Comparison of ENCODE assay signal across 9 cellular contexts in genomic region chrX:72123471-72124185, GRCh38. TPM values are rescaled to one million over a fixed set of nuclear protein-coding genes. Genes with fewer than 3 reads are reported as not detected.
DNase-seq lines count a peak whose midpoint lies in the region; ATAC-seq and TF ChIP-seq lines count a peak whose summit lies in the region.
"Had no signal": no experiment of that assay in that cellular context is flagged by ENCODE, and none has a peak within 500 bp of the region (broad histone marks: within the 10 kb centered on the region; RNA-seq: fewer than 3 reads in every experiment).

No MANE protein-coding gene starts in this region.

- H3K9me3 ChIP-seq in stomach smooth muscle (ENCODE audit: control insufficient read depth in 2 of 2, low read length in 2 of 2), result no peaks in the 10 kb centered on the region

- ATAC-seq in HG03159 (IDR thresholded peaks at IDR 0.05; ENCODE audit: unreplicated experiment) (no peak), HG03196 (IDR thresholded peaks at IDR 0.05; ENCODE audit: unreplicated experiment) (no peak)
- no peak for ATAC-seq in activated T-cell treated with anti-CD3 and anti-CD28 coated beads, Interleukin-2, amount 50 U/mL, for 4 hours

- peak; percentile 59 to 68 for DNase-seq in HL-60 (ENCODE audit: low read depth in 1 of 2, low spot score in 1 of 2)
- DNase-seq in astrocyte of the spinal cord (ENCODE audit: low read depth, low spot score), result peak; percentile 81
- peak in 2 of 3 donors; percentile 22 to 24 for DNase-seq in immature natural killer cell
- DNase-seq in activated CD8-positive, alpha-beta memory T cell treated with anti-CD3 and anti-CD28 coated beads, Interleukin-2, amount 50 U/mL, for 4 hours, result no peak
- no peak for DNase-seq in activated T-cell treated with anti-CD3 and anti-CD28 coated beads, Interleukin-2, amount 50 U/mL, for 4 hours
- DNase-seq: effector CD8-positive, alpha-beta T cell had no signal

- no peaks in the 10 kb centered on the region for H3K27me3 ChIP-seq in HL-60 (ENCODE audit: insufficient read depth, poor library complexity, severe bottlenecking)
- peaks cover 0 to 20% of the 10 kb centered on the region in 2 donors for H3K27me3 ChIP-seq in stomach smooth muscle (ENCODE audit: control insufficient read depth in 1 of 2, insufficient read depth in 2 of 2, low read length in 2 of 2)

- no peaks in the 10 kb centered on the region for H3K36me3 ChIP-seq in stomach smooth muscle (ENCODE audit: control insufficient read depth in 2 of 2, insufficient read depth in 2 of 2, low read length in 2 of 2)

- no peaks in the 10 kb centered on the region for H3K36me3 Mint-ChIP-seq in immature natural killer cell
- H3K36me3 Mint-ChIP-seq in activated T-cell treated with anti-CD3 and anti-CD28 coated beads, Interleukin-2, amount 50 U/mL, for 4 hours (ENCODE audit: insufficient read depth), result no peaks in the 10 kb centered on the region

- peak overlapping the region; percentile 54 to 76 (median 62) for H3K4me3 Mint-ChIP-seq in immature natural killer cell
- no peak overlapping the region for H3K4me3 Mint-ChIP-seq in activated T-cell treated with anti-CD3 and anti-CD28 coated beads, Interleukin-2, amount 50 U/mL, for 4 hours

- H3K4me1 Mint-ChIP-seq in immature natural killer cell, result peaks cover 68 to 73% of the 10 kb centered on the region in 2 donors
- peaks cover 52% of the 10 kb centered on the region for H3K4me1 Mint-ChIP-seq in activated T-cell treated with anti-CD3 and anti-CD28 coated beads, Interleukin-2, amount 50 U/mL, for 4 hours (ENCODE audit: low read depth)

- in situ Hi-C loops in astrocyte of the spinal cord (cut with HindIII; ENCODE audit: low sequenced_read_pairs), result no loop called here

- H3K4me3 ChIP-seq in HL-60 (replicated peaks; ENCODE audit: insufficient read depth, low read length) (no peak overlapping the region), astrocyte of the spinal cord (ENCODE audit: low read depth, low read length) (no peak overlapping the region), stomach smooth muscle (ENCODE audit: low read length in 2 of 2) (no peak overlapping the region)

- H3K27ac ChIP-seq in HL-60 (replicated peaks) (peak overlapping the region; percentile 66), stomach smooth muscle (ENCODE audit: low read length) (peak overlapping the region; percentile 74)

- H3K4me1 ChIP-seq in stomach smooth muscle (ENCODE audit: control insufficient read depth, insufficient read depth, low read length), result peaks cover 52% of the 10 kb centered on the region

- TF ChIP-seq CTCF in HL-60 (IDR thresholded peaks at IDR 0.05; ENCODE audit: insufficient read depth, low read length) (no peak), astrocyte of the spinal cord (IDR thresholded peaks at IDR 0.05; ENCODE audit: low read depth, low read length) (no peak)

- peak overlapping the region; percentile 6 to 94 (median 59) for H3K27ac Mint-ChIP-seq in immature natural killer cell

- H3K9me3 Mint-ChIP-seq in immature natural killer cell, result no peaks in the 10 kb centered on the region
- no peaks in the 10 kb centered on the region for H3K9me3 Mint-ChIP-seq in activated T-cell treated with anti-CD3 and anti-CD28 coated beads, Interleukin-2, amount 50 U/mL, for 4 hours

- peak overlapping the region in 1 of 2 donors; percentile 13 for H3K9ac ChIP-seq in stomach smooth muscle (ENCODE audit: low read length in 2 of 2)

- H3K27me3 Mint-ChIP-seq in immature natural killer cell (ENCODE audit: low read depth in 3 of 3), result peaks cover 5 to 12% (median 10%) of the 10 kb centered on the region in 3 donors
- no peaks in the 10 kb centered on the region for H3K27me3 Mint-ChIP-seq in activated T-cell treated with anti-CD3 and anti-CD28 coated beads, Interleukin-2, amount 50 U/mL, for 4 hours (ENCODE audit: low read depth)

RNA-seq across cellular contexts. Expression of gene RTL5, which starts 8.1 kb away (rescaled TPM):
- under 1 TPM; 0.10 to 0.19 (median 0.16) TPM for polyA plus RNA-seq in immature natural killer cell
- total RNA-seq in activated T-cell treated with anti-CD3 and anti-CD28 coated beads, Interleukin-2, amount 50 U/mL, for 4 hours, result under 1 TPM; 0.25 to 0.63 (median 0.45) TPM

RNA-seq across cellular contexts. Expression of gene PIN4, which starts 57.9 kb away (rescaled TPM):
- 10 to 100 TPM; 33.2 to 46.4 (median 33.3) TPM for polyA plus RNA-seq in immature natural killer cell
- total RNA-seq in activated T-cell treated with anti-CD3 and anti-CD28 coated beads, Interleukin-2, amount 50 U/mL, for 4 hours, result 1 to 10 TPM; 2.8 to 5.5 (median 5.0) TPM

Comparison
In these comparisons a context has a peak if more than half of its experiments do, and no peak if none do; other contexts are left out.
1. DNase-seq: peak in HL-60 (2 of 2), astrocyte of the spinal cord (single experiment) and immature natural killer cell (2 of 3); none in activated CD8-positive, alpha-beta memory T cell treated with anti-CD3 and anti-CD28 coated beads, Interleukin-2, amount 50 U/mL, for 4 hours (single experiment) and activated T-cell treated with anti-CD3 and anti-CD28 coated beads, Interleukin-2, amount 50 U/mL, for 4 hours (single experiment).